24 cellular contexts compared by ENCODE assay signal in genomic region chr7:46034056-46034768, GRCh38.
DNase-seq lines count a peak whose midpoint lies in the region; ATAC-seq and TF ChIP-seq lines count a peak whose summit lies in the region.
"Had no signal": no experiment of that assay in that cellular context is flagged by ENCODE, and none has a peak within 500 bp of the region (broad histone marks: within the 10 kb centered on the region; RNA-seq: fewer than 3 reads in every experiment).

No MANE protein-coding gene starts in this region.

- H3K4me1 Mint-ChIP-seq in stimulated activated naive B cell treated with anti-CD40 and anti-IgM and Interleukin-4, amounts not matched to agents 10 μg/mL and 1 μg/mL and 100 μg/mL, for 72 hours = no peaks in the 10 kb centered on the region
- H3K4me1 Mint-ChIP-seq: activated CD4-positive, alpha-beta memory T cell treated with anti-CD3 and anti-CD28 coated beads, Interleukin-2, amount 10 ng/mL, durations not matched to agents 7 days and 5 days; activated naive CD4-positive, alpha-beta T cell treated with anti-CD3 and anti-CD28 coated beads, Interleukin-2, amount 10 ng/mL, durations not matched to agents 7 days and 5 days; brain had no signal

- H3K9me3 Mint-ChIP-seq in stimulated activated naive B cell treated with anti-CD40 and anti-IgM and Interleukin-4, amounts not matched to agents 10 μg/mL and 1 μg/mL and 100 μg/mL, for 72 hours = peaks cover 0 to 3% of the 10 kb centered on the region in 2 donors
- H3K9me3 Mint-ChIP-seq: activated CD4-positive, alpha-beta memory T cell treated with anti-CD3 and anti-CD28 coated beads, Interleukin-2, amount 10 ng/mL, durations not matched to agents 7 days and 5 days; activated naive CD4-positive, alpha-beta T cell treated with anti-CD3 and anti-CD28 coated beads, Interleukin-2, amount 10 ng/mL, durations not matched to agents 7 days and 5 days; activated T-cell treated with anti-CD3 and anti-CD28 coated beads, Interleukin-2, amount 50 U/mL, for 4 hours; CD8-positive, alpha-beta T cell; natural killer cell treated with Interleukin-12 subunit alpha and Interleukin-12 subunit beta and Interleukin-15 and Interleukin-18, amount 100 ng/mL, for 72 hours; T-helper 1 cell treated with Interleukin-12 subunit alpha and Interleukin-12 subunit beta and Interleukin-4 antibody, amounts not matched to agents 30 μg/mL and 1 μg/mL, for 36 hours had no signal

- H3K9me3 ChIP-seq in cardiac muscle cell (ENCODE audit: low read depth) = no peaks in the 10 kb centered on the region
- no peaks in the 10 kb centered on the region for H3K9me3 ChIP-seq in MG63
- no peaks in the 10 kb centered on the region for H3K9me3 ChIP-seq in fibroblast of lung (ENCODE audit: control insufficient read depth, insufficient read depth, low read depth, low read length)
- no peaks in the 10 kb centered on the region for H3K9me3 ChIP-seq in smooth muscle cell (replicated peaks; ENCODE audit: low read depth)

- intact Hi-C loops in cardiac septum (cut with DNase I) = no loop called here

- ATAC-seq in stimulated activated naive B cell treated with anti-CD40 and anti-IgM and Interleukin-4, amounts not matched to agents 10 μg/mL and 1 μg/mL and 100 μg/mL, for 72 hours (replicated peaks) = no peak
- no peak for ATAC-seq in HG02678 (IDR thresholded peaks at IDR 0.05; ENCODE audit: unreplicated experiment)
- ATAC-seq: activated T-cell treated with anti-CD3 and anti-CD28 coated beads, Interleukin-2, amount 50 U/mL, for 4 hours; CD8-positive, alpha-beta T cell; HCT116; natural killer cell treated with Interleukin-12 subunit alpha and Interleukin-12 subunit beta and Interleukin-15 and Interleukin-18, amount 100 ng/mL, for 72 hours had no signal

- H3K27ac Mint-ChIP-seq in stimulated activated naive B cell treated with anti-CD40 and anti-IgM and Interleukin-4, amounts not matched to agents 10 μg/mL and 1 μg/mL and 100 μg/mL, for 72 hours = no peak overlapping the region
- H3K27ac Mint-ChIP-seq: activated CD4-positive, alpha-beta memory T cell treated with anti-CD3 and anti-CD28 coated beads, Interleukin-2, amount 10 ng/mL, durations not matched to agents 7 days and 5 days; activated naive CD4-positive, alpha-beta T cell treated with anti-CD3 and anti-CD28 coated beads, Interleukin-2, amount 10 ng/mL, durations not matched to agents 7 days and 5 days; brain; CD8-positive, alpha-beta T cell; natural killer cell treated with Interleukin-12 subunit alpha and Interleukin-12 subunit beta and Interleukin-15 and Interleukin-18, amount 100 ng/mL, for 72 hours; T-helper 1 cell treated with Interleukin-12 subunit alpha and Interleukin-12 subunit beta and Interleukin-4 antibody, amounts not matched to agents 30 μg/mL and 1 μg/mL, for 36 hours had no signal

- H4K20me1 ChIP-seq in fibroblast of lung (ENCODE audit: control insufficient read depth, extremely low read depth, insufficient read depth, low read length) (no peaks in the 10 kb centered on the region), smooth muscle cell (ENCODE audit: low read depth) (no peaks in the 10 kb centered on the region)

- H3K27me3 Mint-ChIP-seq in stimulated activated naive B cell treated with anti-CD40 and anti-IgM and Interleukin-4, amounts not matched to agents 10 μg/mL and 1 μg/mL and 100 μg/mL, for 72 hours = no peaks in the 10 kb centered on the region
- H3K27me3 Mint-ChIP-seq: activated CD4-positive, alpha-beta memory T cell treated with anti-CD3 and anti-CD28 coated beads, Interleukin-2, amount 10 ng/mL, durations not matched to agents 7 days and 5 days; activated naive CD4-positive, alpha-beta T cell treated with anti-CD3 and anti-CD28 coated beads, Interleukin-2, amount 10 ng/mL, durations not matched to agents 7 days and 5 days; brain; natural killer cell treated with Interleukin-12 subunit alpha and Interleukin-12 subunit beta and Interleukin-15 and Interleukin-18, amount 100 ng/mL, for 72 hours had no signal

- H3K36me3 Mint-ChIP-seq in stimulated activated naive B cell treated with anti-CD40 and anti-IgM and Interleukin-4, amounts not matched to agents 10 μg/mL and 1 μg/mL and 100 μg/mL, for 72 hours = no peaks in the 10 kb centered on the region
- H3K36me3 Mint-ChIP-seq: activated naive CD4-positive, alpha-beta T cell treated with anti-CD3 and anti-CD28 coated beads, Interleukin-2, amount 10 ng/mL, durations not matched to agents 7 days and 5 days; brain; CD8-positive, alpha-beta T cell; natural killer cell treated with Interleukin-12 subunit alpha and Interleukin-12 subunit beta and Interleukin-15 and Interleukin-18, amount 100 ng/mL, for 72 hours had no signal

- H3K79me2 ChIP-seq in fibroblast of lung (ENCODE audit: control insufficient read depth, insufficient read depth, low read length) (no peaks in the 10 kb centered on the region), smooth muscle cell (ENCODE audit: low read depth) (no peaks in the 10 kb centered on the region)

- H2AFZ ChIP-seq in fibroblast of lung (ENCODE audit: low read length) = no peak overlapping the region
- H2AFZ ChIP-seq in smooth muscle cell (ENCODE audit: low read depth) = peak overlapping the region; percentile 15

- TF ChIP-seq CTCF in cardiac muscle cell (IDR thresholded peaks at IDR 0.05; ENCODE audit: low read depth, low read length) (no peak), fibroblast of lung (conservative IDR thresholded peaks at IDR 0.05 in 1 of 2, IDR thresholded peaks at IDR 0.05 in 1 of 2; ENCODE audit: low read depth in 1 of 2, low read length in 2 of 2) (no peak), smooth muscle cell (IDR thresholded peaks at IDR 0.05; ENCODE audit: borderline replicate concordance, insufficient read depth, poor library complexity, severe bottlenecking) (no peak)

- peak in 1 of 2 donors; percentile 63 for DNase-seq in cardiac muscle cell (ENCODE audit: low read depth in 1 of 2, low spot score in 1 of 2)
- DNase-seq in cardiac septum (ENCODE audit: low spot score) = no peak
- peak; percentile 52 for DNase-seq in MG63
- peak; percentile 33 to 67 for DNase-seq in fibroblast of lung (ENCODE audit: low read depth in 2 of 2)
- no peak for DNase-seq in smooth muscle cell (lab: John Stamatoyannopoulos, UW; ENCODE audit: unreplicated experiment)
- no peak for DNase-seq in stimulated activated naive B cell treated with anti-CD40 and anti-IgM and Interleukin-4, amounts not matched to agents 10 μg/mL and 1 μg/mL and 100 μg/mL, for 72 hours
- no peak for DNase-seq in amniotic stem cell (lab: John Stamatoyannopoulos, UW)
- DNase-seq: activated CD4-positive, alpha-beta memory T cell treated with anti-CD3 and anti-CD28 coated beads, Interleukin-2, amount 10 ng/mL, durations not matched to agents 7 days and 5 days; activated naive CD4-positive, alpha-beta T cell treated with anti-CD3 and anti-CD28 coated beads, Interleukin-2, amount 10 ng/mL, durations not matched to agents 7 days and 5 days; activated T-cell treated with anti-CD3 and anti-CD28 coated beads, Interleukin-2, amount 50 U/mL, for 4 hours; CD8-positive, alpha-beta T cell; DND-41; glutamatergic neuron; KG1; mesenchymal stem cell; NCI-H1092 treated with DMSO at 0.1 percent for 48 hours; NCI-H2107; NCI-H526 had no signal

- no peaks in the 10 kb centered on the region for H3K36me3 ChIP-seq in cardiac muscle cell
- no peaks in the 10 kb centered on the region for H3K36me3 ChIP-seq in MG63
- H3K36me3 ChIP-seq in fibroblast of lung (ENCODE audit: control insufficient read depth, insufficient read depth, low read length) = no peaks in the 10 kb centered on the region
- no peaks in the 10 kb centered on the region for H3K36me3 ChIP-seq in smooth muscle cell (ENCODE audit: low read depth)

- no peak overlapping the region for H3K9ac ChIP-seq in fibroblast of lung (ENCODE audit: insufficient read depth, low read length)
- no peak overlapping the region for H3K9ac ChIP-seq in smooth muscle cell (ENCODE audit: low read depth)

- no peak overlapping the region for H3K4me3 Mint-ChIP-seq in stimulated activated naive B cell treated with anti-CD40 and anti-IgM and Interleukin-4, amounts not matched to agents 10 μg/mL and 1 μg/mL and 100 μg/mL, for 72 hours
- H3K4me3 Mint-ChIP-seq: activated CD4-positive, alpha-beta memory T cell treated with anti-CD3 and anti-CD28 coated beads, Interleukin-2, amount 10 ng/mL, durations not matched to agents 7 days and 5 days; activated naive CD4-positive, alpha-beta T cell treated with anti-CD3 and anti-CD28 coated beads, Interleukin-2, amount 10 ng/mL, durations not matched to agents 7 days and 5 days; activated T-cell treated with anti-CD3 and anti-CD28 coated beads, Interleukin-2, amount 50 U/mL, for 4 hours; brain; CD8-positive, alpha-beta T cell; natural killer cell treated with Interleukin-12 subunit alpha and Interleukin-12 subunit beta and Interleukin-15 and Interleukin-18, amount 100 ng/mL, for 72 hours; T-helper 1 cell treated with Interleukin-12 subunit alpha and Interleukin-12 subunit beta and Interleukin-4 antibody, amounts not matched to agents 30 μg/mL and 1 μg/mL, for 36 hours had no signal

- H3F3A ChIP-seq in smooth muscle cell (ENCODE audit: low read depth) = peaks cover 14% of the 10 kb centered on the region

- WGBS in smooth muscle cell (ENCODE audit: low lambda C conversion rate) = 47% methylated on average over 5 of the region's 5 CpGs

- H3K27ac ChIP-seq in cardiac muscle cell (peak overlapping the region; percentile 71), fibroblast of lung (ENCODE audit: insufficient read depth, low read length) (no peak overlapping the region), smooth muscle cell (ENCODE audit: low read depth) (peak overlapping the region; percentile 40)
- H3K27ac ChIP-seq: epithelial cell of prostate had no signal

- no peak overlapping the region for H3K4me2 ChIP-seq in fibroblast of lung (ENCODE audit: extremely low read depth, insufficient read depth, low read length)
- H3K4me2 ChIP-seq in smooth muscle cell = peak overlapping the region; percentile 16

- H3K4me1 ChIP-seq in cardiac muscle cell (ENCODE audit: low read depth) (peaks cover 14% of the 10 kb centered on the region), fibroblast of lung (ENCODE audit: control insufficient read depth, extremely low read depth, insufficient read depth, low read length) (no peaks in the 10 kb centered on the region), smooth muscle cell (ENCODE audit: low read depth) (peaks cover 3% of the 10 kb centered on the region)

- H3K27me3 ChIP-seq in cardiac muscle cell = no peaks in the 10 kb centered on the region
- no peaks in the 10 kb centered on the region for H3K27me3 ChIP-seq in MG63
- no peaks in the 10 kb centered on the region for H3K27me3 ChIP-seq in fibroblast of lung (ENCODE audit: control insufficient read depth, insufficient read depth, low read length)
- no peaks in the 10 kb centered on the region for H3K27me3 ChIP-seq in smooth muscle cell (ENCODE audit: low read depth)

- H3K4me3 ChIP-seq in cardiac muscle cell (no peak overlapping the region), MG63 (no peak overlapping the region), fibroblast of lung (replicated peaks in 1 of 4; ENCODE audit: control extremely low read depth in 1 of 4, insufficient read depth in 1 of 4, low read depth in 3 of 4, low read length in 4 of 4) (no peak overlapping the region), smooth muscle cell (no peak overlapping the region)

Comparison
In these comparisons a context has a peak if more than half of its experiments do, and no peak if none do; other contexts are left out.
1. DNase-seq: peak in MG63 (single experiment) and fibroblast of lung (2 of 2); none in cardiac septum (single experiment), smooth muscle cell (single experiment), stimulated activated naive B cell treated with anti-CD40 and anti-IgM and Interleukin-4, amounts not matched to agents 10 μg/mL and 1 μg/mL and 100 μg/mL, for 72 hours (single experiment) and amniotic stem cell (single experiment).